ENCODE assay signal across 9 cellular contexts in genomic region chr5:893711-894110, GRCh38. TPM values are rescaled to one million over a fixed set of nuclear protein-coding genes. Genes with fewer than 3 reads are reported as not detected.
DNase-seq lines count a peak whose midpoint lies in the region; ATAC-seq, FAIRE-seq and TF ChIP-seq lines count a peak whose summit lies in the region.
"Had no signal": no experiment of that assay in that cellular context is flagged by ENCODE, and none has a peak within 500 bp of the region (broad histone marks: within the 10 kb centered on the region; RNA-seq: fewer than 3 reads in every experiment).

No MANE protein-coding gene starts in this region.

- ATAC-seq in activated B cell treated with CpG ODN at 0.5 μM for 24 hours (ENCODE audit: low read depth) (no peak), HG02870 (IDR thresholded peaks at IDR 0.05; ENCODE audit: unreplicated experiment) (no peak)

- H3K4me1 Mint-ChIP-seq in HFFc6 (ENCODE audit: low read depth): peaks cover 18% of the 10 kb centered on the region
- H3K4me1 Mint-ChIP-seq in activated B cell treated with CpG ODN at 0.5 μM for 24 hours: peaks cover 15% of the 10 kb centered on the region

- TF ChIP-seq CTCF in HFFc6 (IDR thresholded peaks at IDR 0.05) (no peak), activated B cell treated with CpG ODN at 0.5 μM for 24 hours (IDR thresholded peaks at IDR 0.05) (no peak)

- no peak for FAIRE-seq in HTR-8/SVneo (lab: Jason Lieb, UNC)
- FAIRE-seq: GM12892 had no signal

- peak overlapping the region; percentile 99 for H3K4me2 ChIP-seq in BLaER1

- H3K36me3 ChIP-seq in BLaER1 (peaks cover 63% of the 10 kb centered on the region), iPS-20b (ENCODE audit: insufficient read depth, low read depth, low read length) (peaks cover 54% of the 10 kb centered on the region)

- H3K4me3 Mint-ChIP-seq in HFFc6: peak overlapping the region; percentile 86
- peak overlapping the region; percentile 64 for H3K4me3 Mint-ChIP-seq in activated B cell treated with CpG ODN at 0.5 μM for 24 hours

- H3K4me3 ChIP-seq in BLaER1 (peak overlapping the region; percentile 94), iPS-20b (ENCODE audit: low read length) (peak overlapping the region; percentile 97)

- H3K27me3 Mint-ChIP-seq in HFFc6 (ENCODE audit: insufficient read depth) (peaks cover 2% of the 10 kb centered on the region; the same call in 1 of the 2 replicates), activated B cell treated with CpG ODN at 0.5 μM for 24 hours (no peaks in the 10 kb centered on the region)

- DNase-seq in HFFc6 (no peak), activated B cell treated with CpG ODN at 0.5 μM for 24 hours (no peak), HTR-8/SVneo (ENCODE audit: insufficient read length, low spot score) (no peak), SIG-M5 (lab: John Stamatoyannopoulos, UW) (no peak)
- no peak for DNase-seq in central memory CD4-positive, alpha-beta T cell

- no peaks in the 10 kb centered on the region for H3K9me3 Mint-ChIP-seq in HFFc6
- H3K9me3 Mint-ChIP-seq in activated B cell treated with CpG ODN at 0.5 μM for 24 hours: no peaks in the 10 kb centered on the region

- H3K27ac ChIP-seq in BLaER1: peak overlapping the region; percentile 92; the same call in 1 of the 2 replicates
- no peak overlapping the region for H3K27ac ChIP-seq in iPS-20b (ENCODE audit: low read length)

- peak overlapping the region; percentile 55; the same call in 1 of the 2 replicates for H3K27ac Mint-ChIP-seq in HFFc6
- H3K27ac Mint-ChIP-seq in activated B cell treated with CpG ODN at 0.5 μM for 24 hours: no peak overlapping the region

- H3K9me3 ChIP-seq in BLaER1 (no peaks in the 10 kb centered on the region), iPS-20b (ENCODE audit: insufficient read depth, low read depth, low read length) (no peaks in the 10 kb centered on the region)

- H3K36me3 Mint-ChIP-seq in HFFc6 (ENCODE audit: low read depth): peaks cover 19% of the 10 kb centered on the region
- peaks cover 26% of the 10 kb centered on the region for H3K36me3 Mint-ChIP-seq in activated B cell treated with CpG ODN at 0.5 μM for 24 hours (ENCODE audit: low read depth)

- H3K27me3 ChIP-seq in BLaER1 (no peaks in the 10 kb centered on the region), iPS-20b (ENCODE audit: insufficient read depth, low read length) (no peaks in the 10 kb centered on the region)

- peak overlapping the region; percentile 92 for H3K9ac ChIP-seq in BLaER1
- peak overlapping the region; percentile 98 for H3K9ac ChIP-seq in iPS-20b (ENCODE audit: low read depth, low read length)

- peaks cover 35% of the 10 kb centered on the region; the same call in 1 of the 2 replicates for H4K20me1 ChIP-seq in BLaER1

- intact Hi-C loops in activated B cell treated with CpG ODN at 0.5 μM for 24 hours (cut with micrococcal nuclease): loop anchor here (5.0 kb wide), 1 partner anchor 111 kb away; the partner anchor contains the start of gene ZDHHC11B

- CTCF ChIA-PET in activated B cell treated with CpG ODN at 0.5 μM for 24 hours (lab: Charles Lee): interaction anchor here (1.0 to 2.5 kb wide), 2 partner anchors 9 to 577 kb away, joined by 3 to 8 read pairs; no protein-coding TSS in a partner anchor

- H3K4me1 ChIP-seq in BLaER1 (peaks cover 32% of the 10 kb centered on the region), iPS-20b (ENCODE audit: insufficient read depth, low read length) (peaks cover 4% of the 10 kb centered on the region; the same call in 1 of the 2 replicates)

- POLR2A ChIA-PET in activated B cell treated with CpG ODN at 0.5 μM for 24 hours (lab: Charles Lee): no interaction called here

RNA-seq across cellular contexts. Expression of gene TRIP13, which starts 1.0 kb away (rescaled TPM):
- 10 to 100 TPM; 16.5 to 40.4 (median 35.8) TPM for total RNA-seq in HFFc6 (2021; fragmentation: NEBNext Ultra II Directional; extraction: Animal tissue kit (Norgen Biotek cat#: 25700))
- total RNA-seq in activated B cell treated with CpG ODN at 0.5 μM for 24 hours: 3.5 and 4.1 TPM in 2 replicates

RNA-seq across cellular contexts. Expression of gene BRD9, which starts 1.1 kb away (rescaled TPM):
- total RNA-seq in HFFc6 (2021; fragmentation: NEBNext Ultra II Directional; extraction: Animal tissue kit (Norgen Biotek cat#: 25700)): 10 to 100 TPM; 28.0 to 31.5 (median 31.0) TPM
- 53.0 and 67.8 TPM in 2 replicates for total RNA-seq in activated B cell treated with CpG ODN at 0.5 μM for 24 hours

RNA-seq across cellular contexts. Expression of gene ZDHHC11, which starts 42.9 kb away (rescaled TPM):
- total RNA-seq in HFFc6 (2021; fragmentation: NEBNext Ultra II Directional; extraction: Animal tissue kit (Norgen Biotek cat#: 25700)): 1 to 10 TPM; 1.3 to 4.2 (median 1.8) TPM
- total RNA-seq in activated B cell treated with CpG ODN at 0.5 μM for 24 hours: 0.78 and 1.6 TPM in 2 replicates
